8 cellular contexts compared by ENCODE assay signal in the genomic region with DNA sequence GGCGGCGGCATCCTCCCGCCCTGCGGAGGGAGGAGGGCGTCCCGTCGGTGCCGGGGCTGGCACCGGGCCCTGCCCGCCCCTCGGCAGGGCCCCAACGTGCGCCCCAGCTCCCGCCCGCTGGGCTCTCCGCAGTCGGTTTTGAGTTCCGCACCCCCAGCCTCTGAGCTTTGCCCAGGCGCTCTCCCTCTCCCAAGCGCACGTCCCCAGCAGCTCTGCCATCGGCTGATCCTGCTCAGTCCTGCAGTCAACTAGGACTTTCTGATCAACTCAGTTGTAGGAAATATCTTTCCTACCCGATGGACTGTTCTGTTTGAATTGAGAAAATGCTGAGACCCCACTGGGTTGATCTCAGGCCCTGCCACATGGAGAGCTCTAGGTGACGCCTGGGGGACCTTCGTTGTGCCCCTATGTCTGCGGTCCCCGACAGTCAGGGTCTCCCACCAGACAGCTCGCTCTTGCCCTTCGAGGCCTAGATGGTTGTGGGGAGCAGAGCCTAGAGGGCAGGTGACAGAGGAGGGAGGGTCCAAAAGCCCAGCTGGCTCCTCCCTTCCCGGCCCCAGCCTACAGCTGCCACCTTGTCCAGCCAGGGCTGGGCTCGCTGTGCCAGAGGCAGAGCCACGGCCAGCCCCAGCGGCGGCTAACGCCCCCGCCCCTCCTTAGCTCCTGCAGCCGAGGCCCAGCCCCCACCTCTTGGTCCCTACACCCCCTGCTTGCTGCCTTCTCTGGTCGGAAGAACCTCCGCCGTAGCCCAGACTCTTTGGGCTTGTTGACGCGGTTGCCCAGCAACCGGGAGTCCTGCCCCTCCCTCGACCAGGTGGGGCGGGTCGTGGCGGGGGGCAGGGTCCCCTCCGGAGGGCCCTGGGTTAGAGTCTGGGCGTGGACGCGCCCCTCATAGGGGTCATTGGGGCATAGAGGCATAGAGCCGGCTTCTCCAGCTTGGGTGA. TPM values are rescaled to one million over a fixed set of nuclear protein-coding genes. Genes with fewer than 3 reads are reported as not detected.
DNase-seq lines count a peak whose midpoint lies in the region; ATAC-seq and TF ChIP-seq lines count a peak whose summit lies in the region.

A gene with protein sequence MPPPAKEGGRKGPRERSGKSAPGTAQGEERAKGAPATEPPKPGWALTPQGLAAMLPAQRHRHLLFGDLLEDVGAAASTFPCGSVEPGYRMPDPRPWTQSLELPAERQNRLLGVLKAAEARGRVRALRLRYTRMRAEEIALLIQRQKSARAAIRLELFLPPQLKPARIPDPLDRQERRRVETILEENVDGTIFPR (minus strand): TSS at position 190 of the 944 bp plus-strand sequence. CDS start 179 bp downstream, at position 11.

- peaks cover 0 to 3% (median 0%) of the 10 kb centered on the region in 11 donors for H3K9me3 ChIP-seq in heart right ventricle
- H3K9me3 ChIP-seq in ascending aorta: no peaks in the 10 kb centered on the region
- H3K9me3 ChIP-seq in right lobe of liver: no peaks in the 10 kb centered on the region

- peaks cover 6 to 42% (median 22%) of the 10 kb centered on the region in 9 donors for H3K4me1 ChIP-seq in heart right ventricle
- H3K4me1 ChIP-seq in ascending aorta: peaks cover 6 to 15% of the 10 kb centered on the region in 2 donors
- peaks cover 0 to 12% (median 1%) of the 10 kb centered on the region in 4 donors for H3K4me1 ChIP-seq in right lobe of liver

- no peak for TF ChIP-seq POLR2A in right lobe of liver (IDR thresholded peaks at IDR 0.05)

- intact Hi-C loops in heart right ventricle (cut with DNase I): loop anchor here in 5 of 10 donors (5.0 kb wide), 2 partner anchors 33 to 38 kb away; no protein-coding TSS in a partner anchor
- intact Hi-C loops in cardiac septum (cut with DNase I): loop anchor here (2.0 kb wide), 1 partner anchor 34 kb away; no protein-coding TSS in a partner anchor
- intact Hi-C loops in ascending aorta (cut with DNase I): loop anchor here (5.0 kb wide), 1 partner anchor 38 kb away; no protein-coding TSS in a partner anchor
- intact Hi-C loops in right lobe of liver (cut with DNase I): no loop called here

- DNase-seq in heart right ventricle (no peak), cardiac septum (ENCODE audit: low spot score) (no peak), ascending aorta (ENCODE audit: low spot score in 2 of 2) (no peak), right lobe of liver (no peak), GOT3 (lab: John Stamatoyannopoulos, UW) (no peak), amniotic stem cell (lab: John Stamatoyannopoulos, UW) (no peak)
- no peak for DNase-seq in stimulated activated CD4-positive, alpha-beta T cell treated with anti-CD3 and anti-CD28 coated beads, Interleukin-15, amount 100 ng/mL, for 24 hours

- 4 to 8% methylated on average over 48 to 49 of the region's 52 CpGs for WGBS in heart right ventricle, 2 donors
- WGBS in right lobe of liver (ENCODE audit: insufficient coverage, low coverage, low lambda C conversion rate, missing lambda C conversion rate): 6% methylated on average over 12 of the region's 52 CpGs

- no peak for ATAC-seq in heart right ventricle
- ATAC-seq in right lobe of liver: no peak
- no peak for ATAC-seq in HG02642 (IDR thresholded peaks at IDR 0.05; ENCODE audit: poor library complexity, unreplicated experiment)

- H3K36me3 ChIP-seq in heart right ventricle: no peaks in the 10 kb centered on the region
- no peaks in the 10 kb centered on the region for H3K36me3 ChIP-seq in ascending aorta
- H3K36me3 ChIP-seq in right lobe of liver: no peaks in the 10 kb centered on the region

- H3K4me3 ChIP-seq in heart right ventricle: peak within 1 kb of the TSS; percentile 27 to 74 (median 62)
- peak within 1 kb of the TSS; percentile 54 to 74 for H3K4me3 ChIP-seq in ascending aorta
- H3K4me3 ChIP-seq in right lobe of liver: peak within 1 kb of the TSS; percentile 38 to 50 (median 41)

- no peak for TF ChIP-seq CTCF in heart right ventricle (IDR thresholded peaks at IDR 0.05)
- TF ChIP-seq CTCF in ascending aorta (IDR thresholded peaks at IDR 0.05): no peak
- TF ChIP-seq CTCF in right lobe of liver (IDR thresholded peaks at IDR 0.05): no peak

- H3K27ac ChIP-seq in heart right ventricle: peak within 1 kb of the TSS in 1 of 10 donors; percentile 14
- H3K27ac ChIP-seq in ascending aorta: no peak within 1 kb of the TSS
- no peak within 1 kb of the TSS for H3K27ac ChIP-seq in right lobe of liver

- H3K27me3 ChIP-seq in heart right ventricle (peaks cover 0 to 37% (median 30%) of the 10 kb centered on the region in 7 donors), ascending aorta (peaks cover 7% of the 10 kb centered on the region), right lobe of liver (peaks cover 0 to 12% of the 10 kb centered on the region in 2 donors)

RNA-seq across cellular contexts. Expression of the gene that starts here (rescaled TPM):
- not detected for total RNA-seq in heart right ventricle
- under 1 TPM in 1 of 2 donors, not detected in 1; 0.12 TPM for polyA plus RNA-seq in heart right ventricle
- total RNA-seq in cardiac septum: not detected
- not detected for total RNA-seq in ascending aorta
- total RNA-seq in right lobe of liver: not detected

Comparison
In these comparisons a context has a peak if more than half of its experiments do, and no peak if none do; other contexts are left out.
1. intact Hi-C loops: an anchor here in cardiac septum (2.0 kb wide) and ascending aorta (5.0 kb wide); none called in right lobe of liver.